ENCODE assay signal across 14 cellular contexts in the genomic region with DNA sequence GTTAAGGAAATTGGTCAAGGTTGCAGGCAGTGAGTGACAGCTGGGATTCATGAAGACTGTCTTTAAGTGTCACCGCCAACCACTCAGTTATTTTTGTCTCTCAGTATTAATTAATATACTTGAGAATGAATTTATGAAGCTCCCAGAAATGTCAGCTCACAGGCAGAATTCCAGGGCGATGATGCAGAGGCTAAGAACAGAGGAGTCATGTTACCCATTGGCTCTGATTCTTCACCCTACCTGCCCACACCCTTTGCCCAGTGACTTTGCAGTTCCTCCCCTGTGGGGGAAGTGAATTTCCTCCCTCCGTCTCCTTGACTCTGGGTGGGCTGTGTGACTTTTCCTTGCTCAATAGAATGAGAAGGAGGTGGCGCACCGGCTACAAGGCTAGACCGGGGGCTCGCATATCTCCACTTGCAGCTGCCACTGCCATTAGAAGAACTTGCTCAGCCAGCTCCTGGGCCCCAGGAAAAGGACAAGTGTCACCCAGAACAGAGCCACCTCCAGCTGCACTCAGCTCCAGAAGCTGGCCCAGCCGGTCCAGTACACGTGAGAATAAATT.
A peak's percentile ranks its signal among the peaks of the same experiment; 100 is the strongest.
DNase-seq lines count a peak whose midpoint lies in the region; ATAC-seq, FAIRE-seq and TF ChIP-seq lines count a peak whose summit lies in the region.
"Had no signal": no experiment of that assay in that cellular context is flagged by ENCODE, and none has a peak within 500 bp of the region (broad histone marks: within the 10 kb centered on the region; RNA-seq: fewer than 3 reads in every experiment).

No MANE protein-coding gene starts in this region.

- no peaks in the 10 kb centered on the region for H3K36me3 Mint-ChIP-seq in mesothelial cell of epicardium
- H3K36me3 Mint-ChIP-seq: activated naive CD8-positive, alpha-beta T cell treated with anti-CD3 and anti-CD28 coated beads, Interleukin-2, amount 10 ng/mL, durations not matched to agents 7 days and 5 days; stimulated activated naive B cell treated with anti-CD40 and anti-IgM and Interleukin-4, amounts not matched to agents 10 μg/mL and 1 μg/mL and 100 μg/mL, for 72 hours had no signal

- peaks cover 48% of the 10 kb centered on the region for H3K4me1 Mint-ChIP-seq in mesothelial cell of epicardium
- H3K4me1 Mint-ChIP-seq: B cell had no signal

- H3K9me3 Mint-ChIP-seq in mesothelial cell of epicardium: no peaks in the 10 kb centered on the region
- H3K9me3 Mint-ChIP-seq: activated naive CD8-positive, alpha-beta T cell treated with anti-CD3 and anti-CD28 coated beads, Interleukin-2, amount 10 ng/mL, durations not matched to agents 7 days and 5 days; stimulated activated naive B cell treated with anti-CD40 and anti-IgM and Interleukin-4, amounts not matched to agents 10 μg/mL and 1 μg/mL and 100 μg/mL, for 72 hours had no signal

- H3K27ac ChIP-seq in C4-2B: peak overlapping the region; percentile 7; the same call in 1 of the 2 replicates

- peak; percentile 74 for DNase-seq in M059J (ENCODE audit: low read depth)
- peak; percentile 52 for DNase-seq in epithelial cell of proximal tubule (ENCODE audit: low read depth)
- DNase-seq in mesothelial cell of epicardium (ENCODE audit: low spot score in 2 of 2, unreplicated experiment in 2 of 2): no peak
- DNase-seq in frontal cortex (ENCODE audit: low spot score in 2 of 2): no peak
- DNase-seq: activated CD4-positive, alpha-beta T cell treated with anti-CD3 and anti-CD28 coated beads, Interleukin-2, amount 50 U/mL, for 1 hour; activated naive CD8-positive, alpha-beta T cell treated with anti-CD3 and anti-CD28 coated beads, Interleukin-2, amount 10 ng/mL, durations not matched to agents 7 days and 5 days; NCI-H2171; stimulated activated naive B cell treated with anti-CD40 and anti-IgM and Interleukin-4, amounts not matched to agents 10 μg/mL and 1 μg/mL and 100 μg/mL, for 72 hours had no signal

- no peak for FAIRE-seq in frontal cortex (lab: Jason Lieb, UNC)
- FAIRE-seq: endothelial cell of umbilical vein had no signal

- ATAC-seq in GM18907 (IDR thresholded peaks at IDR 0.05; ENCODE audit: unreplicated experiment): no peak
- ATAC-seq in HG02642 (IDR thresholded peaks at IDR 0.05; ENCODE audit: poor library complexity, unreplicated experiment): no peak
- ATAC-seq in GM18502 (IDR thresholded peaks at IDR 0.05; ENCODE audit: poor library complexity, unreplicated experiment): no peak
- ATAC-seq: stimulated activated naive B cell treated with anti-CD40 and anti-IgM and Interleukin-4, amounts not matched to agents 10 μg/mL and 1 μg/mL and 100 μg/mL, for 72 hours had no signal

- peaks cover 8% of the 10 kb centered on the region for H3K27me3 Mint-ChIP-seq in mesothelial cell of epicardium (ENCODE audit: low read depth)

- no peak for TF ChIP-seq CTCF in C4-2B (conservative IDR thresholded peaks at IDR 0.05)
- no peak for TF ChIP-seq CTCF in epithelial cell of proximal tubule (conservative IDR thresholded peaks at IDR 0.05; ENCODE audit: low read depth, low read length)
- no peak for TF ChIP-seq CTCF in mesothelial cell of epicardium (IDR thresholded peaks at IDR 0.05; ENCODE audit: unreplicated experiment)

- H3K27ac Mint-ChIP-seq in mesothelial cell of epicardium: peak overlapping the region; percentile 56
- H3K27ac Mint-ChIP-seq: activated naive CD8-positive, alpha-beta T cell treated with anti-CD3 and anti-CD28 coated beads, Interleukin-2, amount 10 ng/mL, durations not matched to agents 7 days and 5 days; B cell; stimulated activated naive B cell treated with anti-CD40 and anti-IgM and Interleukin-4, amounts not matched to agents 10 μg/mL and 1 μg/mL and 100 μg/mL, for 72 hours had no signal

- H3K4me3 Mint-ChIP-seq in mesothelial cell of epicardium: peak overlapping the region; percentile 28
- H3K4me3 Mint-ChIP-seq: activated naive CD8-positive, alpha-beta T cell treated with anti-CD3 and anti-CD28 coated beads, Interleukin-2, amount 10 ng/mL, durations not matched to agents 7 days and 5 days; B cell; stimulated activated naive B cell treated with anti-CD40 and anti-IgM and Interleukin-4, amounts not matched to agents 10 μg/mL and 1 μg/mL and 100 μg/mL, for 72 hours had no signal

- H3K4me3 ChIP-seq in epithelial cell of proximal tubule (ENCODE audit: low read depth, low read length): peak overlapping the region; percentile 40

Comparison
In these comparisons a context has a peak if more than half of its experiments do, and no peak if none do; other contexts are left out.
1. DNase-seq: peak in M059J (single experiment) and epithelial cell of proximal tubule (single experiment); none in mesothelial cell of epicardium (0 of 2) and frontal cortex (0 of 2).